9 cellular contexts compared by ENCODE assay signal in the genomic region with DNA sequence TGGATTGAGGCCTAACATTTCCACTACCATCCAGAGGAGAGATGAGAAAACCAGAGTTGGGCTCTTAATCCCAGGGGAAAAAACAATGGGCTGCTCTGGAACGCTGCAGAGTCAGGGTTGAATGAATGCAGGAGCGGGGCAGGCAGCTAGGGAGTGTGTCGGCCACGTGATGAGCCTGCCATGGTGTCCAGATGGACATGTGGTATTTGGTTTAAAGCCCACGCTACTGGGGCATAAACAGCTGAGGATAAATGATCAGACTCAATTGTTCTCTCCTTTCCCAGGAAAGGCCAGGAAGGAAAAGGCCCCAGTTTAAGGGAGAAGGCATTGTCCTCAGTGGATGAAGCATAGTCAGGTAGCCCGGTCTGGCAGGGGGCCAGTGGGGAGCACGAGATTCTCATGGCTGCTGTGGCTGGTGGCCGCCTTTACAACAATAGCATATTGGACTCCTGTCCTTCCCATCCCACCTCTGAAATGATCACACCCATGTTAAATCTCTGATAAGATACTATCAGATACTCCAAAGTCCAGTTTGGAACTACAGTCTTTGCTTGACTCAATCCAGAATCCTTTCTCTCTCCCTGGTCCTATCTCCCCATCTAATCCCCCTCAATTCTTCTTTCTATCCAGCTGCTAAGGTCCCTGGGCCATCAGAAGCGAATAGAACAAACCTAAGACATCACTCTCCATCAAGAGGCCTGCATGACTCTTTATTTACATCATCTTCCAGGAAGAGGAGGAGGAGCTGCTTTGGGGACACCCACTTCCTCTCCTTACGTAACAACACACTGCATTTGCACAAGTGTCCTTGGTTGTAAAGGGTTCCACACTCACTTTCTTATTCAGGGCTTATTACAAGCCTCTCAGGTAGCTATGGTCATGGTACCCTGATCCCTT. TPM values are rescaled to one million over a fixed set of nuclear protein-coding genes. Genes with fewer than 3 reads are reported as not detected.
DNase-seq lines count a peak whose midpoint lies in the region; ATAC-seq and TF ChIP-seq lines count a peak whose summit lies in the region.
"Had no signal": no experiment of that assay in that cellular context is flagged by ENCODE, and none has a peak within 500 bp of the region (broad histone marks: within the 10 kb centered on the region; RNA-seq: fewer than 3 reads in every experiment).

No MANE protein-coding gene starts in this region.

- no peak for DNase-seq in activated CD4-positive, CD25-positive, alpha-beta regulatory T cell (lab: John Stamatoyannopoulos, UW)
- DNase-seq in SKM-1 (lab: John Stamatoyannopoulos, UW; ENCODE audit: unreplicated experiment) = peak; percentile 68
- DNase-seq in fibroblast of villous mesenchyme (ENCODE audit: low read depth) = peak; percentile 56
- DNase-seq in aorta = no peak
- DNase-seq in hippocampal formation (lab: John Stamatoyannopoulos, UW) = no peak
- no peak for DNase-seq in type B pancreatic cell (ENCODE audit: extremely low spot score, unreplicated experiment)

- H3K27me3 Mint-ChIP-seq in stimulated activated naive CD8-positive, alpha-beta T cell treated with anti-CD3 and anti-CD28 coated beads, Interleukin-15, Interleukin-2, amounts not matched to agents 100 ng/mL and 50 ng/mL, for 24 hours = no peaks in the 10 kb centered on the region
- peaks cover 4% of the 10 kb centered on the region for H3K27me3 Mint-ChIP-seq in type B pancreatic cell

- no peaks in the 10 kb centered on the region for H3K36me3 Mint-ChIP-seq in stimulated activated naive CD8-positive, alpha-beta T cell treated with anti-CD3 and anti-CD28 coated beads, Interleukin-15, Interleukin-2, amounts not matched to agents 100 ng/mL and 50 ng/mL, for 24 hours (ENCODE audit: low read depth)
- peaks cover 4% of the 10 kb centered on the region for H3K36me3 Mint-ChIP-seq in type B pancreatic cell

- H3K4me3 ChIP-seq in fibroblast of villous mesenchyme (ENCODE audit: low read depth, low read length) (no peak overlapping the region), aorta (ENCODE audit: low read length in 2 of 2) (no peak overlapping the region)

- no peak overlapping the region for H3K27ac ChIP-seq in aorta (ENCODE audit: low read depth in 1 of 2, low read length in 2 of 2)

- intact Hi-C loops in aorta (cut with DNase I) = no loop called here

- H3K9me3 Mint-ChIP-seq in stimulated activated naive CD8-positive, alpha-beta T cell treated with anti-CD3 and anti-CD28 coated beads, Interleukin-15, Interleukin-2, amounts not matched to agents 100 ng/mL and 50 ng/mL, for 24 hours = no peaks in the 10 kb centered on the region
- no peaks in the 10 kb centered on the region for H3K9me3 Mint-ChIP-seq in type B pancreatic cell

- peaks cover 27% of the 10 kb centered on the region for H3K4me1 Mint-ChIP-seq in stimulated activated naive CD8-positive, alpha-beta T cell treated with anti-CD3 and anti-CD28 coated beads, Interleukin-15, Interleukin-2, amounts not matched to agents 100 ng/mL and 50 ng/mL, for 24 hours (ENCODE audit: low read depth)
- peaks cover 8% of the 10 kb centered on the region for H3K4me1 Mint-ChIP-seq in type B pancreatic cell (ENCODE audit: unreplicated experiment)

- peak; percentile 63 to 75 for ATAC-seq in activated CD4-positive, CD25-positive, alpha-beta regulatory T cell treated with anti-CD3 and anti-CD28 coated beads, Interleukin-2, amount 50 U/mL, for 24 hours
- no peak for ATAC-seq in aorta (ENCODE audit: low FRiP score)

- TF ChIP-seq CTCF in fibroblast of villous mesenchyme (IDR thresholded peaks at IDR 0.05; ENCODE audit: insufficient read depth, low read depth, low read length) (no peak), type B pancreatic cell (conservative IDR thresholded peaks at IDR 0.05) (no peak)

- no peaks in the 10 kb centered on the region for H3K36me3 ChIP-seq in aorta (ENCODE audit: control insufficient read depth in 1 of 2, insufficient read depth in 2 of 2, low read length in 1 of 2)

- H3K27me3 ChIP-seq in aorta (ENCODE audit: control insufficient read depth in 1 of 2, insufficient read depth in 2 of 2, low read length in 1 of 2) = no peaks in the 10 kb centered on the region

- H3K4me1 ChIP-seq in aorta (ENCODE audit: control insufficient read depth in 1 of 2, insufficient read depth in 2 of 2, low read length in 2 of 2) = no peaks in the 10 kb centered on the region

- no peaks in the 10 kb centered on the region for H3K9me3 ChIP-seq in aorta (ENCODE audit: control insufficient read depth, low read length)

- WGBS in aorta, 2 donors = 71% methylated on average over 10 of the region's 10 CpGs

- peak overlapping the region; percentile 16 for H3K27ac Mint-ChIP-seq in stimulated activated naive CD8-positive, alpha-beta T cell treated with anti-CD3 and anti-CD28 coated beads, Interleukin-15, Interleukin-2, amounts not matched to agents 100 ng/mL and 50 ng/mL, for 24 hours
- H3K27ac Mint-ChIP-seq in type B pancreatic cell = no peak overlapping the region

- H3K4me3 Mint-ChIP-seq in stimulated activated naive CD8-positive, alpha-beta T cell treated with anti-CD3 and anti-CD28 coated beads, Interleukin-15, Interleukin-2, amounts not matched to agents 100 ng/mL and 50 ng/mL, for 24 hours = no peak overlapping the region
- no peak overlapping the region for H3K4me3 Mint-ChIP-seq in type B pancreatic cell

RNA-seq across cellular contexts. Expression of a gene that starts 20.4 kb away (rescaled TPM):
- total RNA-seq in fibroblast of villous mesenchyme (not detected in 2 replicates), aorta (1 to 10 TPM; 1.6 to 6.5 TPM), type B pancreatic cell (ENCODE audit: low replicate concordance) (11.4 and 21.1 TPM in 2 replicates)
- 10 to 100 TPM in 1 of 2 donors, under 1 TPM in 1; 0.31 to 10.5 TPM for polyA plus RNA-seq in aorta
- polyA plus RNA-seq: BJ had no signal

Comparison
In these comparisons a context has a peak if more than half of its experiments do, and no peak if none do; other contexts are left out.
1. DNase-seq: peak in SKM-1 (single experiment) and fibroblast of villous mesenchyme (single experiment); none in activated CD4-positive, CD25-positive, alpha-beta regulatory T cell (0 of 4), aorta (0 of 2), hippocampal formation (0 of 2) and type B pancreatic cell (single experiment).